ENCODE assay signal across 13 cellular contexts in the genomic region with DNA sequence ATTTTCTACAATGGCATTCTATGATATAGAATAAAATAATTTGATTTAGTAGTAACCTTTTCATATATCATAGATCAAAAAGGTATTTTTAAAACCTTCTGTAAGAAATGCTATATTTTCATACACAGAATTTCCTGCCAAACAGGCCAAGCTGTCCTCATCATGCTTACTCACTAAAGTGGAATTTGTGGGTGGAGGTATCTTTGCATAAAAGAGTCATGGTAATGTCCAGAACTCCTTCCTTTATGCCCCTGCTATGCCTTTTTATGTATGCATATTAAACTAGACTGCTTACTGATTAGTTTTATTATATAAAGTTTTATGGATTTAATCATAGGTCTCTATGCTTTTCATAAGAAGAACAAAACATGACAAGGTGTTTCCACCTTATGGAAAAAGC. TPM values are rescaled to one million over a fixed set of nuclear protein-coding genes. Genes with fewer than 3 reads are reported as not detected.
DNase-seq lines count a peak whose midpoint lies in the region; ATAC-seq, FAIRE-seq and TF ChIP-seq lines count a peak whose summit lies in the region.
"Had no signal": no experiment of that assay in that cellular context is flagged by ENCODE, and none has a peak within 500 bp of the region (broad histone marks: within the 10 kb centered on the region; RNA-seq: fewer than 3 reads in every experiment).

No MANE protein-coding gene starts in this region.

- H3K36me3 ChIP-seq in adipocyte (ENCODE audit: control insufficient read depth, insufficient read depth, low read length, severe bottlenecking) (no peaks in the 10 kb centered on the region), suprapubic skin (no peaks in the 10 kb centered on the region)

- H3K4me1 ChIP-seq in adipocyte (ENCODE audit: control insufficient read depth, insufficient read depth, low read length): peaks cover 7% of the 10 kb centered on the region
- no peaks in the 10 kb centered on the region for H3K4me1 ChIP-seq in suprapubic skin

- H3K4me3 ChIP-seq in adipocyte (ENCODE audit: low read length) (no peak overlapping the region), fibroblast of the aortic adventitia (ENCODE audit: low read depth, low read length) (no peak overlapping the region), suprapubic skin (no peak overlapping the region)

- H3K4me1 Mint-ChIP-seq in HFFc6 (ENCODE audit: low read depth): peaks cover 36% of the 10 kb centered on the region

- no peak overlapping the region for H3K9ac ChIP-seq in adipocyte (ENCODE audit: low read length)

- H3K27ac Mint-ChIP-seq in HFFc6: no peak overlapping the region
- H3K27ac Mint-ChIP-seq: activated naive CD8-positive, alpha-beta T cell had no signal

- peak; percentile 27 for DNase-seq in A172 (ENCODE audit: low spot score)
- DNase-seq in HFFc6: peak; percentile 36
- peak; percentile 66 for DNase-seq in adipocyte (ENCODE audit: low read depth)
- DNase-seq in fibroblast of the aortic adventitia (ENCODE audit: low read depth): peak; percentile 65
- no peak for DNase-seq in GM12892 (ENCODE audit: insufficient read length)
- DNase-seq in NCI-H510A (lab: John Stamatoyannopoulos, UW): no peak
- DNase-seq in suprapubic skin (ENCODE audit: low spot score in 2 of 2): no peak
- DNase-seq: NCI-H446 treated with DMSO at 0.1 percent for 48 hours; OCI-M1; stimulated activated CD4-positive, alpha-beta T cell treated with anti-CD3 and anti-CD28 coated beads, Interleukin-15, amount 100 ng/mL, for 24 hours had no signal

- no peak for TF ChIP-seq POLR2A in GM12892 (IDR thresholded peaks at IDR 0.05; ENCODE audit: low read depth, low read length)
- TF ChIP-seq POLR2A in suprapubic skin (IDR thresholded peaks at IDR 0.05): no peak

- H3K4me3 Mint-ChIP-seq in HFFc6: no peak overlapping the region
- H3K4me3 Mint-ChIP-seq: activated naive CD8-positive, alpha-beta T cell had no signal

- no peaks in the 10 kb centered on the region for H3K9me3 Mint-ChIP-seq in HFFc6

- H3K36me3 Mint-ChIP-seq in HFFc6 (ENCODE audit: low read depth): no peaks in the 10 kb centered on the region
- H3K36me3 Mint-ChIP-seq: activated naive CD8-positive, alpha-beta T cell had no signal

- no peak for FAIRE-seq in GM12892 (lab: Jason Lieb, UNC)
- FAIRE-seq: islet of Langerhans had no signal

- no peak overlapping the region for H3K27ac ChIP-seq in suprapubic skin

- H3K27me3 ChIP-seq in adipocyte (replicated peaks; ENCODE audit: control insufficient read depth, insufficient read depth, low read length) (no peaks in the 10 kb centered on the region), suprapubic skin (no peaks in the 10 kb centered on the region)

- TF ChIP-seq CTCF in HFFc6 (IDR thresholded peaks at IDR 0.05) (no peak), fibroblast of the aortic adventitia (IDR thresholded peaks at IDR 0.05; ENCODE audit: insufficient read depth, low read length) (no peak), suprapubic skin (IDR thresholded peaks at IDR 0.05) (no peak)

- no peak for TF ChIP-seq EP300 in suprapubic skin (IDR thresholded peaks at IDR 0.05)

- no peak for ATAC-seq in HG03139 (IDR thresholded peaks at IDR 0.05; ENCODE audit: unreplicated experiment)

- H3K9me3 ChIP-seq in adipocyte (ENCODE audit: control insufficient read depth, low read length) (no peaks in the 10 kb centered on the region), suprapubic skin (no peaks in the 10 kb centered on the region)

- H3K27me3 Mint-ChIP-seq in HFFc6 (ENCODE audit: insufficient read depth): no peaks in the 10 kb centered on the region
- H3K27me3 Mint-ChIP-seq: activated naive CD8-positive, alpha-beta T cell had no signal

RNA-seq across cellular contexts. Expression of a gene that starts 27.5 kb away (rescaled TPM):
- 164 and 178 TPM in 2 replicates for total RNA-seq in A172 (2014; rRNA removed; shearing (Covaris generic))
- 10 to 100 TPM; 73.8 to 91.5 (median 84.7) TPM for total RNA-seq in HFFc6 (2021; fragmentation: NEBNext Ultra II Directional; extraction: Animal tissue kit (Norgen Biotek cat#: 25700))
- total RNA-seq in fibroblast of the aortic adventitia (ENCODE audit: low replicate concordance) (24.2 and 191 TPM in 2 replicates), suprapubic skin (100 to 1,000 TPM in 2 of 4 donors, 10 to 100 TPM in 2; 73.7 to 128 (median 99.6) TPM)
- polyA plus RNA-seq in GM12892 (2012; ENCODE audit: missing spikeins): 85.7 TPM

Comparison
In these comparisons a context has a peak if more than half of its experiments do, and no peak if none do; other contexts are left out.
1. DNase-seq: peak in A172 (single experiment), HFFc6 (single experiment), adipocyte (single experiment) and fibroblast of the aortic adventitia (single experiment); none in GM12892 (single experiment), NCI-H510A (single experiment) and suprapubic skin (0 of 2).